In the genomic region with DNA sequence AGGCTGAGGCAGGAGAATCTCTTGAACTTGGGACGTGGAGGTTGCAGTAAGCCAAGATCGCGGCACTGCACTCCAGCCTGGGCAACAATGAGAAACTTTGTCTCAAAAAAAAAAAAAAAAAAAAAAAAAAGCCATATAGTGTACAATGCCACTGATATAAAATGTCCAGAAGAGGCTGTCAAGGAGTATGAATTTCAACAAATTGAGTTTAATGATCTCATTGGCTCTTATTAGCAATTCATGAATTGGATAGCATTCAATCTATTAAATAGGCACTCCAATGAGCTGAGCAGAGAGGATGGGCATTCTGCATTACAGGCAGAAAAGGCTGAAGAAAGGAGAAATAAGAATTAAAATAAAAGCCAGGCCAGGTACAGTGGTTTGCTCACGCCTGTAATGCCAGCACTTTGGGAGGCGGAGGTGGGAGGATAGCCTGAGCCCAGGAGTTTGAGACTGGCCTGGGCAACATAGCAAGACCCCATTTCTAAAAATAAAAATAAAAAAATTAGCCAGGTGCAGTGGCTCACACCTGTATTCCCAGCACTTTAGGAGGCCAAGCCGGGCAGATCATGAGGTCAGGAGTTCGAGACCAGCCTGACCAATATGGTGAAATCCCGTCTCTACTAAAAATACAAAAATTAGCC, we compare ENCODE assay signal across 7 cellular contexts. TPM values are rescaled to one million over a fixed set of nuclear protein-coding genes. Genes with fewer than 3 reads are reported as not detected.
DNase-seq lines count a peak whose midpoint lies in the region; ATAC-seq and TF ChIP-seq lines count a peak whose summit lies in the region.

No MANE protein-coding gene starts in this region.

- H3K27me3 Mint-ChIP-seq in activated CD4-positive, alpha-beta memory T cell treated with anti-CD3 and anti-CD28 coated beads for 36 hours, result no peaks in the 10 kb centered on the region
- peaks cover 21% of the 10 kb centered on the region for H3K27me3 Mint-ChIP-seq in stimulated activated memory B cell treated with anti-CD40 and anti-IgM and Interleukin-4, amounts not matched to agents 10 μg/mL and 1 μg/mL and 100 μg/mL, for 72 hours

- no peak for ATAC-seq in stimulated activated memory B cell treated with anti-CD40 and anti-IgM and Interleukin-4, amounts not matched to agents 10 μg/mL and 1 μg/mL and 100 μg/mL, for 72 hours
- no peak for ATAC-seq in GM21786 (IDR thresholded peaks at IDR 0.05; ENCODE audit: unreplicated experiment)

- CTCF ChIA-PET in HEK293 (lab: Yijun Ruan, JAX), result interaction anchor here (0.9 to 1.3 kb wide), 4 partner anchors 16 to 183 kb away, joined by 3 to 5 read pairs (median 4); no protein-coding TSS in a partner anchor
- CTCF ChIA-PET in activated CD4-positive, alpha-beta memory T cell treated with anti-CD3 and anti-CD28 coated beads for 36 hours (lab: Charles Lee), result interaction anchor here (1.2 to 2.5 kb wide), 7 partner anchors 14 to 157 kb away, joined by 4 to 13 read pairs (median 6); a partner anchor contains a TSS

- H3K9me3 Mint-ChIP-seq in activated CD4-positive, alpha-beta memory T cell treated with anti-CD3 and anti-CD28 coated beads for 36 hours, result no peaks in the 10 kb centered on the region
- H3K9me3 Mint-ChIP-seq in stimulated activated memory B cell treated with anti-CD40 and anti-IgM and Interleukin-4, amounts not matched to agents 10 μg/mL and 1 μg/mL and 100 μg/mL, for 72 hours, result no peaks in the 10 kb centered on the region

- H3K36me3 ChIP-seq in HEK293 (ENCODE audit: control insufficient read depth in 2 of 2, insufficient read depth in 1 of 2, low read length in 2 of 2) (peaks cover 0 to 7% of the 10 kb centered on the region in 2 experiments; a peak in 2 of 3 replicates), iPS-18a (ENCODE audit: control insufficient read depth, low read depth, low read length) (no peaks in the 10 kb centered on the region)

- DNase-seq in activated CD4-positive, alpha-beta memory T cell treated with anti-CD3 and anti-CD28 coated beads for 36 hours, result no peak
- DNase-seq in stimulated activated CD4-positive, alpha-beta T cell treated with anti-CD3 and anti-CD28 coated beads, Interleukin-1b, Interleukin-23, amount 100 ng/mL, for 48 hours, result no peak
- no peak for DNase-seq in Ammon's horn (ENCODE audit: low spot score)

- intact Hi-C loops in activated CD4-positive, alpha-beta memory T cell treated with anti-CD3 and anti-CD28 coated beads for 36 hours (cut with micrococcal nuclease), result loop anchor here (10.0 kb wide), 1 partner anchor 293 kb away; a partner anchor contains a TSS

- H3K4me3 ChIP-seq in HEK293 (ENCODE audit: low read depth, low read length) (peak overlapping the region; percentile 31; the same call in 1 of the 2 replicates), iPS-18a (ENCODE audit: low read length) (peak overlapping the region; percentile 36)

- H3K27me3 ChIP-seq in iPS-18a (ENCODE audit: control insufficient read depth, insufficient read depth, low read length), result no peaks in the 10 kb centered on the region

- peaks cover 21% of the 10 kb centered on the region for H3K4me1 Mint-ChIP-seq in activated CD4-positive, alpha-beta memory T cell treated with anti-CD3 and anti-CD28 coated beads for 36 hours (ENCODE audit: low read depth)
- H3K4me1 Mint-ChIP-seq in stimulated activated memory B cell treated with anti-CD40 and anti-IgM and Interleukin-4, amounts not matched to agents 10 μg/mL and 1 μg/mL and 100 μg/mL, for 72 hours, result peaks cover 52% of the 10 kb centered on the region

- peaks cover 2% of the 10 kb centered on the region; the same call in 1 of the 2 replicates for H3K4me1 ChIP-seq in HEK293 (ENCODE audit: control insufficient read depth, insufficient read depth, low read length)
- H3K4me1 ChIP-seq in iPS-18a (ENCODE audit: control insufficient read depth, low read depth, low read length), result no peaks in the 10 kb centered on the region

- H3K4me3 Mint-ChIP-seq in activated CD4-positive, alpha-beta memory T cell treated with anti-CD3 and anti-CD28 coated beads for 36 hours, result peak overlapping the region; percentile 81
- H3K4me3 Mint-ChIP-seq in stimulated activated memory B cell treated with anti-CD40 and anti-IgM and Interleukin-4, amounts not matched to agents 10 μg/mL and 1 μg/mL and 100 μg/mL, for 72 hours, result peak overlapping the region; percentile 81

- H3K9me3 ChIP-seq in HEK293 (ENCODE audit: control insufficient read depth, insufficient read depth, low read depth, low read length), result no peaks in the 10 kb centered on the region
- no peaks in the 10 kb centered on the region for H3K9me3 ChIP-seq in iPS-18a (ENCODE audit: control insufficient read depth, low read depth, low read length)

- H3K36me3 Mint-ChIP-seq in activated CD4-positive, alpha-beta memory T cell treated with anti-CD3 and anti-CD28 coated beads for 36 hours, result peaks cover 8% of the 10 kb centered on the region
- no peaks in the 10 kb centered on the region for H3K36me3 Mint-ChIP-seq in stimulated activated memory B cell treated with anti-CD40 and anti-IgM and Interleukin-4, amounts not matched to agents 10 μg/mL and 1 μg/mL and 100 μg/mL, for 72 hours

- no peak overlapping the region for H3K9ac ChIP-seq in iPS-18a (ENCODE audit: low read length)

- peak overlapping the region; percentile 90 for H3K27ac Mint-ChIP-seq in activated CD4-positive, alpha-beta memory T cell treated with anti-CD3 and anti-CD28 coated beads for 36 hours
- H3K27ac Mint-ChIP-seq in stimulated activated memory B cell treated with anti-CD40 and anti-IgM and Interleukin-4, amounts not matched to agents 10 μg/mL and 1 μg/mL and 100 μg/mL, for 72 hours, result peak overlapping the region; percentile 86

- TF ChIP-seq CTCF in HEK293 (tag by site-specific recombination; IDR thresholded peaks at IDR 0.05), result no peak

- H3K27ac ChIP-seq in HEK293 (ENCODE audit: extremely low read depth, low read depth, low read length) (peak overlapping the region; percentile 96; the same call in 1 of the 2 replicates), iPS-18a (ENCODE audit: low read length) (no peak overlapping the region)

- POLR2A ChIA-PET in HEK293 (lab: Yijun Ruan, JAX), result interaction anchor here (0.6 to 5.3 kb wide), 14 partner anchors 9 to 467 kb away, joined by 3 to 83 read pairs (median 4); a partner anchor contains a TSS
- POLR2A ChIA-PET in activated CD4-positive, alpha-beta memory T cell treated with anti-CD3 and anti-CD28 coated beads for 36 hours (lab: Charles Lee), result interaction anchor here (0.5 to 2.1 kb wide), 8 partner anchors 19 to 221 kb away, joined by 3 to 11 read pairs (median 10); a partner anchor contains a TSS

TF ChIP-seq in HEK293, 187 proteins besides CTCF, POLR2A, EP300 and RAD21 (continues in another document):
- TF ChIP-seq ZNF121 (tag by site-specific recombination; IDR thresholded peaks at IDR 0.05), result peak; percentile 98
- TF ChIP-seq ZNF404 (tag by site-specific recombination; IDR thresholded peaks at IDR 0.05), result no peak
- no peak for TF ChIP-seq ZBTB7A (tag by site-specific recombination; IDR thresholded peaks at IDR 0.05; ENCODE audit: low read depth)
- TF ChIP-seq, protein P1, sequence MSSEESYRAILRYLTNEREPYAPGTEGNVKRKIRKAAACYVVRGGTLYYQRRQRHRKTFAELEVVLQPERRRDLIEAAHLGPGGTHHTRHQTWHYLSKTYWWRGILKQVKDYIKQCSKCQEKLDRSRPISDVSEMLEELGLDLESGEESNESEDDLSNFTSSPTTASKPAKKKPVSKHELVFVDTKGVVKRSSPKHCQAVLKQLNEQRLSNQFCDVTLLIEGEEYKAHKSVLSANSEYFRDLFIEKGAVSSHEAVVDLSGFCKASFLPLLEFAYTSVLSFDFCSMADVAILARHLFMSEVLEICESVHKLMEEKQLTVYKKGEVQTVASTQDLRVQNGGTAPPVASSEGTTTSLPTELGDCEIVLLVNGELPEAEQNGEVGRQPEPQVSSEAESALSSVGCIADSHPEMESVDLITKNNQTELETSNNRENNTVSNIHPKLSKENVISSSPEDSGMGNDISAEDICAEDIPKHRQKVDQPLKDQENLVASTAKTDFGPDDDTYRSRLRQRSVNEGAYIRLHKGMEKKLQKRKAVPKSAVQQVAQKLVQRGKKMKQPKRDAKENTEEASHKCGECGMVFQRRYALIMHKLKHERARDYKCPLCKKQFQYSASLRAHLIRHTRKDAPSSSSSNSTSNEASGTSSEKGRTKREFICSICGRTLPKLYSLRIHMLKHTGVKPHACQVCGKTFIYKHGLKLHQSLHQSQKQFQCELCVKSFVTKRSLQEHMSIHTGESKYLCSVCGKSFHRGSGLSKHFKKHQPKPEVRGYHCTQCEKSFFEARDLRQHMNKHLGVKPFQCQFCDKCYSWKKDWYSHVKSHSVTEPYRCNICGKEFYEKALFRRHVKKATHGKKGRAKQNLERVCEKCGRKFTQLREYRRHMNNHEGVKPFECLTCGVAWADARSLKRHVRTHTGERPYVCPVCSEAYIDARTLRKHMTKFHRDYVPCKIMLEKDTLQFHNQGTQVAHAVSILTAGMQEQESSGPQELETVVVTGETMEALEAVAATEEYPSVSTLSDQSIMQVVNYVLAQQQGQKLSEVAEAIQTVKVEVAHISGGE (tag by site-specific recombination; conservative IDR thresholded peaks at IDR 0.05; ENCODE audit: low read depth), result no peak
- peak; percentile 98 for TF ChIP-seq ZBTB17 (tag by site-specific recombination; IDR thresholded peaks at IDR 0.05)
- TF ChIP-seq, protein P2, sequence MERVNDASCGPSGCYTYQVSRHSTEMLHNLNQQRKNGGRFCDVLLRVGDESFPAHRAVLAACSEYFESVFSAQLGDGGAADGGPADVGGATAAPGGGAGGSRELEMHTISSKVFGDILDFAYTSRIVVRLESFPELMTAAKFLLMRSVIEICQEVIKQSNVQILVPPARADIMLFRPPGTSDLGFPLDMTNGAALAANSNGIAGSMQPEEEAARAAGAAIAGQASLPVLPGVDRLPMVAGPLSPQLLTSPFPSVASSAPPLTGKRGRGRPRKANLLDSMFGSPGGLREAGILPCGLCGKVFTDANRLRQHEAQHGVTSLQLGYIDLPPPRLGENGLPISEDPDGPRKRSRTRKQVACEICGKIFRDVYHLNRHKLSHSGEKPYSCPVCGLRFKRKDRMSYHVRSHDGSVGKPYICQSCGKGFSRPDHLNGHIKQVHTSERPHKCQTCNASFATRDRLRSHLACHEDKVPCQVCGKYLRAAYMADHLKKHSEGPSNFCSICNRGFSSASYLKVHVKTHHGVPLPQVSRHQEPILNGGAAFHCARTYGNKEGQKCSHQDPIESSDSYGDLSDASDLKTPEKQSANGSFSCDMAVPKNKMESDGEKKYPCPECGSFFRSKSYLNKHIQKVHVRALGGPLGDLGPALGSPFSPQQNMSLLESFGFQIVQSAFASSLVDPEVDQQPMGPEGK (tag by site-specific recombination; IDR thresholded peaks at IDR 0.05), result 0 out of 2 replicates have a peak, but pooled peaks have one; percentile 4
- no peak for TF ChIP-seq ZNF473 (tag by site-specific recombination; IDR thresholded peaks at IDR 0.05)
- no peak for TF ChIP-seq ZNF529 (tag by site-specific recombination; IDR thresholded peaks at IDR 0.05; ENCODE audit: insufficient replicate concordance)

RNA-seq across cellular contexts. Expression of a gene that starts 0.8 kb away (rescaled TPM):
- total RNA-seq in activated CD4-positive, alpha-beta memory T cell treated with anti-CD3 and anti-CD28 coated beads for 36 hours, result 100 to 1,000 TPM; 100 to 104 TPM

RNA-seq across cellular contexts. Expression of a gene that starts 18.4 kb away (rescaled TPM):
- 10 to 100 TPM; 34.5 to 38.1 TPM for total RNA-seq in activated CD4-positive, alpha-beta memory T cell treated with anti-CD3 and anti-CD28 coated beads for 36 hours

RNA-seq across cellular contexts. Expression of a gene that starts 30.1 kb away (rescaled TPM):
- total RNA-seq in activated CD4-positive, alpha-beta memory T cell treated with anti-CD3 and anti-CD28 coated beads for 36 hours, result 10 to 100 TPM; 69.0 to 72.0 TPM
